20 cellular contexts compared by ENCODE assay signal in genomic region chr13:25881136-25881926, GRCh38.
A peak's percentile ranks its signal among the peaks of the same experiment; 100 is the strongest.
DNase-seq lines count a peak whose midpoint lies in the region; ATAC-seq and TF ChIP-seq lines count a peak whose summit lies in the region.
"Had no signal": no experiment of that assay in that cellular context is flagged by ENCODE, and none has a peak within 500 bp of the region (broad histone marks: within the 10 kb centered on the region; RNA-seq: fewer than 3 reads in every experiment).

No MANE protein-coding gene starts in this region.

- no peak for TF ChIP-seq CTCF in Caco-2 (IDR thresholded peaks at IDR 0.05; ENCODE audit: insufficient read depth in 1 of 2, low read depth in 1 of 2, low read length in 1 of 2, severe bottlenecking in 1 of 2, unreplicated experiment in 1 of 2)
- no peak for TF ChIP-seq CTCF in brain microvascular endothelial cell (IDR thresholded peaks at IDR 0.05; ENCODE audit: low read depth, low read length, missing control alignments)
- TF ChIP-seq CTCF in nephron (IDR thresholded peaks at IDR 0.05; ENCODE audit: unreplicated experiment in 3 of 3) = no peak
- TF ChIP-seq CTCF in upper lobe of right lung (IDR thresholded peaks at IDR 0.05) = no peak

- H3K4me1 ChIP-seq in Caco-2 (peaks cover 5% of the 10 kb centered on the region; the same call in 1 of the 2 replicates), HUES48 (ENCODE audit: control insufficient read depth, insufficient read depth, low read length) (peaks cover 26% of the 10 kb centered on the region), upper lobe of right lung (no peaks in the 10 kb centered on the region), mesendoderm (ENCODE audit: control insufficient read depth, low read depth, low read length) (peaks cover 3% of the 10 kb centered on the region)
- H3K4me1 ChIP-seq: foreskin keratinocyte had no signal

- no peak overlapping the region for H3K56ac ChIP-seq in mesendoderm (ENCODE audit: low read length)

- H3K27ac ChIP-seq in HUES48 (ENCODE audit: low read depth, low read length) = peak overlapping the region; percentile 21
- no peak overlapping the region for H3K27ac ChIP-seq in brain microvascular endothelial cell
- no peak overlapping the region for H3K27ac ChIP-seq in upper lobe of right lung
- no peak overlapping the region for H3K27ac ChIP-seq in mesendoderm (ENCODE audit: low read depth, low read length)
- H3K27ac ChIP-seq: foreskin keratinocyte, upper lobe of left lung had no signal

- H3K4me3 Mint-ChIP-seq in Caco-2 (ENCODE audit: unreplicated experiment) = peak overlapping the region; percentile 50
- H3K4me3 Mint-ChIP-seq in nephron = peak overlapping the region; percentile 27 to 55 (median 49)
- H3K4me3 Mint-ChIP-seq: central memory CD8-positive, alpha-beta T cell; naive B cell; stimulated activated naive CD8-positive, alpha-beta T cell treated with anti-CD3 and anti-CD28 coated beads, Interleukin-15, Interleukin-2, amounts not matched to agents 100 ng/mL and 50 ng/mL, for 24 hours had no signal

- H3K27me3 Mint-ChIP-seq in Caco-2 (ENCODE audit: insufficient read depth, unreplicated experiment) = no peaks in the 10 kb centered on the region
- H3K27me3 Mint-ChIP-seq in nephron (ENCODE audit: low read depth) = no peaks in the 10 kb centered on the region
- H3K27me3 Mint-ChIP-seq: stimulated activated naive CD8-positive, alpha-beta T cell treated with anti-CD3 and anti-CD28 coated beads, Interleukin-15, Interleukin-2, amounts not matched to agents 100 ng/mL and 50 ng/mL, for 24 hours had no signal

- H2AK5ac ChIP-seq in mesendoderm (ENCODE audit: low read length) = no peak overlapping the region

- BruUV-seq in Caco-2 (replicated peaks; lab: Mats Ljungman, UMichigan) = no TSS peak

- H4K8ac ChIP-seq in mesendoderm (ENCODE audit: low read depth, low read length) = no peak overlapping the region

- no peaks in the 10 kb centered on the region for H3K36me3 ChIP-seq in Caco-2 (ENCODE audit: control insufficient read depth, insufficient read depth, low read length)
- H3K36me3 ChIP-seq in HUES48 (ENCODE audit: control insufficient read depth, insufficient read depth, low read length) = no peaks in the 10 kb centered on the region
- H3K36me3 ChIP-seq in brain microvascular endothelial cell (replicated peaks) = no peaks in the 10 kb centered on the region
- no peaks in the 10 kb centered on the region for H3K36me3 ChIP-seq in upper lobe of right lung
- no peaks in the 10 kb centered on the region for H3K36me3 ChIP-seq in mesendoderm (ENCODE audit: control insufficient read depth, insufficient read depth, low read length)
- H3K36me3 ChIP-seq: upper lobe of left lung had no signal

- H3K4me2 ChIP-seq in mesendoderm (ENCODE audit: low read length) = no peak overlapping the region

- no peaks in the 10 kb centered on the region for H3K9me3 Mint-ChIP-seq in Caco-2 (ENCODE audit: unreplicated experiment)
- H3K9me3 Mint-ChIP-seq in nephron = no peaks in the 10 kb centered on the region
- H3K9me3 Mint-ChIP-seq: central memory CD8-positive, alpha-beta T cell; IgD-negative memory B cell had no signal

- H3K79me2 ChIP-seq in mesendoderm (ENCODE audit: control insufficient read depth, insufficient read depth, low read length) = no peaks in the 10 kb centered on the region

- H3K79me1 ChIP-seq in mesendoderm (ENCODE audit: low read length) = no peaks in the 10 kb centered on the region

- no peaks in the 10 kb centered on the region for H3K9me3 ChIP-seq in Caco-2
- H3K9me3 ChIP-seq in HUES48 (ENCODE audit: control insufficient read depth, insufficient read depth, low read length) = no peaks in the 10 kb centered on the region
- no peaks in the 10 kb centered on the region for H3K9me3 ChIP-seq in upper lobe of right lung
- H3K9me3 ChIP-seq: upper lobe of left lung had no signal

- WGBS in mesendoderm (ENCODE audit: extremely low coverage, insufficient coverage, low lambda C conversion rate) = no CpG with 5 or more reads among the region's 3 CpGs

- H3K4me1 Mint-ChIP-seq in Caco-2 (ENCODE audit: low read depth, unreplicated experiment) (peaks cover 31% of the 10 kb centered on the region), nephron (peaks cover 55% of the 10 kb centered on the region)
- H3K4me1 Mint-ChIP-seq: naive B cell had no signal

- H3K9ac ChIP-seq in HUES48 (ENCODE audit: low read depth, low read length) (no peak overlapping the region), mesendoderm (ENCODE audit: low read length) (no peak overlapping the region)

- no peak overlapping the region for H2BK5ac ChIP-seq in mesendoderm (ENCODE audit: low read length)

- in situ Hi-C loops in brain microvascular endothelial cell (cut with HindIII; ENCODE audit: low pct_ligation_motif_present, low sequenced_read_pairs) = no loop called here

- H3K27ac Mint-ChIP-seq in Caco-2 (ENCODE audit: unreplicated experiment) (no peak overlapping the region), nephron (peak overlapping the region; percentile 65 to 85 (median 77))
- H3K27ac Mint-ChIP-seq: IgD-negative memory B cell; stimulated activated naive CD8-positive, alpha-beta T cell treated with anti-CD3 and anti-CD28 coated beads, Interleukin-15, Interleukin-2, amounts not matched to agents 100 ng/mL and 50 ng/mL, for 24 hours had no signal

- CTCF ChIA-PET in Caco-2 (lab: Charles Lee) = no interaction called here

- H3K4ac ChIP-seq in mesendoderm (ENCODE audit: low read depth, low read length) = no peak overlapping the region

- POLR2A ChIA-PET in Caco-2 (lab: Charles Lee) = no interaction called here

- H3K23ac ChIP-seq in mesendoderm (ENCODE audit: low read length) = no peak overlapping the region

- no peak overlapping the region for H3K18ac ChIP-seq in mesendoderm (ENCODE audit: low read length)

- ATAC-seq in upper lobe of right lung = no peak
- ATAC-seq: foreskin keratinocyte, left ventricle myocardium superior had no signal

- H3K27me3 ChIP-seq in Caco-2 (replicated peaks; ENCODE audit: control insufficient read depth, insufficient read depth, low read length) (no peaks in the 10 kb centered on the region; the same call in none of the 2 replicates), HUES48 (ENCODE audit: control insufficient read depth, insufficient read depth, low read length) (no peaks in the 10 kb centered on the region), brain microvascular endothelial cell (replicated peaks) (no peaks in the 10 kb centered on the region), upper lobe of right lung (no peaks in the 10 kb centered on the region), mesendoderm (ENCODE audit: insufficient read depth, low read length, poor library complexity) (no peaks in the 10 kb centered on the region)
- H3K27me3 ChIP-seq: foreskin keratinocyte, upper lobe of left lung had no signal

- DNase-seq in Caco-2 (no peak), brain microvascular endothelial cell (no peak), GM19238 (ENCODE audit: insufficient read length, low spot score) (no peak), upper lobe of right lung (no peak), cerebellar cortex (ENCODE audit: low spot score) (no peak), mesendoderm (no peak)
- DNase-seq: activated naive CD4-positive, alpha-beta T cell treated with Interleukin-2 at 50 U/mL for 16 hours; DMS53; foreskin keratinocyte; left ventricle myocardium superior; naive B cell; SIG-M5; stimulated activated CD4-positive, alpha-beta T cell treated with anti-CD3 and anti-CD28 coated beads, Interleukin-15, amount 100 ng/mL, for 24 hours; T-helper 9 cell; upper lobe of left lung had no signal

- H4K5ac ChIP-seq in mesendoderm (ENCODE audit: low read length) = no peak overlapping the region

- no peak overlapping the region for H3K4me3 ChIP-seq in Caco-2 (ENCODE audit: low read depth, low read length)
- H3K4me3 ChIP-seq in HUES48 (ENCODE audit: low read depth, low read length) = no peak overlapping the region
- H3K4me3 ChIP-seq in brain microvascular endothelial cell (ENCODE audit: low read depth, low read length) = peak overlapping the region; percentile 6
- H3K4me3 ChIP-seq in upper lobe of right lung = no peak overlapping the region
- no peak overlapping the region for H3K4me3 ChIP-seq in mesendoderm (ENCODE audit: low read length)
- H3K4me3 ChIP-seq: upper lobe of left lung had no signal

- no peak overlapping the region for H2BK15ac ChIP-seq in mesendoderm (replicated peaks; ENCODE audit: low read depth)

- intact Hi-C loops in Caco-2 (cut with micrococcal nuclease; ENCODE audit: unreplicated experiment) (no loop called here), upper lobe of right lung (cut with DNase I) (no loop called here)

- H2BK120ac ChIP-seq in mesendoderm (ENCODE audit: low read depth, low read length) = no peak overlapping the region

- H3K36me3 Mint-ChIP-seq in Caco-2 (ENCODE audit: insufficient read depth, unreplicated experiment) (no peaks in the 10 kb centered on the region), nephron (ENCODE audit: low read depth) (no peaks in the 10 kb centered on the region)
- H3K36me3 Mint-ChIP-seq: IgD-negative memory B cell, naive B cell had no signal
